Comparison of ENCODE assay signal across 12 cellular contexts in genomic region chr1:115676498-115677171, GRCh38.
DNase-seq lines count a peak whose midpoint lies in the region; ATAC-seq and TF ChIP-seq lines count a peak whose summit lies in the region.
"Had no signal": no experiment of that assay in that cellular context is flagged by ENCODE, and none has a peak within 500 bp of the region (broad histone marks: within the 10 kb centered on the region; RNA-seq: fewer than 3 reads in every experiment).

No MANE protein-coding gene starts in this region.

- no peak overlapping the region for H3K4me3 ChIP-seq in iPS-18a (ENCODE audit: low read length)
- H3K4me3 ChIP-seq: coronary artery, skin epidermis had no signal

- H3K9me3 ChIP-seq in iPS-18a (ENCODE audit: control insufficient read depth, low read depth, low read length) = no peaks in the 10 kb centered on the region

- no peaks in the 10 kb centered on the region for H3K36me3 ChIP-seq in iPS-18a (ENCODE audit: control insufficient read depth, low read depth, low read length)

- peak overlapping the region; percentile 63 for H3K27ac ChIP-seq in C4-2B
- H3K27ac ChIP-seq in iPS-18a (ENCODE audit: low read length) = peak overlapping the region; percentile 43
- H3K27ac ChIP-seq: coronary artery, skin epidermis had no signal

- TF ChIP-seq CTCF in C4-2B (conservative IDR thresholded peaks at IDR 0.05) = no peak

- peak overlapping the region; percentile 16 for H3K9ac ChIP-seq in iPS-18a (ENCODE audit: low read length)

- no peaks in the 10 kb centered on the region for H3K27me3 ChIP-seq in iPS-18a (ENCODE audit: control insufficient read depth, insufficient read depth, low read length)

- peak; percentile 11 for ATAC-seq in GM21786 (IDR thresholded peaks at IDR 0.05; ENCODE audit: unreplicated experiment)
- ATAC-seq in GM19023 (IDR thresholded peaks at IDR 0.05; ENCODE audit: unreplicated experiment) = no peak
- ATAC-seq: activated CD8-positive, alpha-beta T cell treated with anti-CD3 and anti-CD28 coated beads, Interleukin-2, amount 10 ng/mL, durations not matched to agents 7 days and 5 days had no signal

- peaks cover 5% of the 10 kb centered on the region for H3K4me1 ChIP-seq in iPS-18a (ENCODE audit: control insufficient read depth, low read depth, low read length)

- peak; percentile 5 for DNase-seq in NCI-H2196 treated with DMSO at 0.1 percent for 48 hours (lab: John Stamatoyannopoulos, UW; ENCODE audit: unreplicated experiment)
- DNase-seq in NCI-H2227 (lab: John Stamatoyannopoulos, UW; ENCODE audit: unreplicated experiment) = no peak
- no peak for DNase-seq in globus pallidus (ENCODE audit: low spot score)
- no peak for DNase-seq in NCI-H774 (lab: John Stamatoyannopoulos, UW)
- DNase-seq: activated CD8-positive, alpha-beta T cell treated with anti-CD3 and anti-CD28 coated beads, Interleukin-2, amount 10 ng/mL, durations not matched to agents 7 days and 5 days; NCI-H510A had no signal
